Comparison of ENCODE assay signal across 21 cellular contexts in the genomic region with DNA sequence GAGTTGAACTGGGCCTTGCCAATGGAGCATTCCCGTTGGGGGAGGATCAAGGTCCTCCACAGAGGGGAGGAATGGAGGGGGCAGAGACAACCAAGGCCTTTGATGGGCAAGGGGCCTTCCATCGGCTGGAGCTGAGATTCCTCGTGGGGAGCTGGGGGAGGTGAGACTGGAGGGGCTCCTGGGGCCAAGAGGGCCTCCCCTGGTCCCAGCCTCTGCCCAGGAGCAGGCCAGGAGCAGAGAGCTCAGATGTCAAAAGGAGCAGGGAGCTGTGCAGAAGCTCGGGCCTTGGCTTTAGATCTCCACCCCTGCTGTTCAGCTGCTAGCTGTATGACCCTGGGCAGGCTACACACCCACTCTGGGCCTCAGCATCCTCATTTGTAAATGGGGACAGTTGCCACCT. TPM values are rescaled to one million over a fixed set of nuclear protein-coding genes. Genes with fewer than 3 reads are reported as not detected.
A peak's percentile ranks its signal among the peaks of the same experiment; 100 is the strongest.
DNase-seq lines count a peak whose midpoint lies in the region; ATAC-seq, FAIRE-seq and TF ChIP-seq lines count a peak whose summit lies in the region.
"Had no signal": no experiment of that assay in that cellular context is flagged by ENCODE, and none has a peak within 500 bp of the region (broad histone marks: within the 10 kb centered on the region; RNA-seq: fewer than 3 reads in every experiment).

No MANE protein-coding gene starts in this region.

- H3K4me1 ChIP-seq in HepG2 (ENCODE audit: insufficient read depth, low read length) (no peaks in the 10 kb centered on the region), right lobe of liver (no peaks in the 10 kb centered on the region)
- H3K4me1 ChIP-seq: A549, Caco-2 had no signal

- peaks cover 30% of the 10 kb centered on the region for H3K27me3 Mint-ChIP-seq in T-helper 17 cell

- ATAC-seq in HepG2 (no peak), right lobe of liver (no peak), T-helper 17 cell (no peak)
- ATAC-seq: A549; CD8-positive, alpha-beta T cell had no signal

- H3K4me3 ChIP-seq in HepG2 (replicated peaks in 1 of 3; ENCODE audit: insufficient read depth in 1 of 3, low read depth in 2 of 3, low read length in 3 of 3) (no peak overlapping the region), right lobe of liver (no peak overlapping the region)
- H3K4me3 ChIP-seq: A549; BLaER1 treated with 17β-estradiol and CSF1 and Interleukin-3, amounts not matched to agents 10 nM and 100 nM had no signal

- H3K36me3 Mint-ChIP-seq in T-helper 17 cell (ENCODE audit: low read depth): no peaks in the 10 kb centered on the region
- H3K36me3 Mint-ChIP-seq: CD8-positive, alpha-beta T cell had no signal

- TF ChIP-seq EP300 in HepG2 (IDR thresholded peaks at IDR 0.05; ENCODE audit: low read depth in 2 of 2, low read length in 2 of 2) (no peak), HepG2 (CRISPR knock-in tag; IDR thresholded peaks at IDR 0.05; ENCODE audit: borderline replicate concordance) (no peak)

- no peak for TF ChIP-seq POLR2A in HepG2 (IDR thresholded peaks at IDR 0.05; ENCODE audit: insufficient read depth in 1 of 2, low read depth in 2 of 2, low read length in 2 of 2)
- no peak for TF ChIP-seq POLR2A in right lobe of liver (IDR thresholded peaks at IDR 0.05)

- POLR2A ChIA-PET in HepG2 (lab: Yijun Ruan, JAX): no interaction called here

- WGBS in HepG2 (ENCODE audit: low lambda C conversion rate): 4% methylated on average over 3 of the region's 4 CpGs
- 22% methylated on average over 3 of the region's 4 CpGs for WGBS in right lobe of liver (ENCODE audit: insufficient coverage, low coverage, low lambda C conversion rate, missing lambda C conversion rate)

- TF ChIP-seq RAD21 in HepG2 (CRISPR knock-in tag; IDR thresholded peaks at IDR 0.05): no peak

- no peak overlapping the region for H3K4me2 ChIP-seq in HepG2 (ENCODE audit: low read depth, low read length)
- H3K4me2 ChIP-seq: A549; BLaER1 treated with 17β-estradiol and CSF1 and Interleukin-3, amounts not matched to agents 10 nM and 100 nM had no signal

- no peak for FAIRE-seq in HepG2 (lab: Jason Lieb, UNC)
- FAIRE-seq: A549, D721Med, G401.6, GM12891, GM19239 had no signal

- DNase-seq in HepG2 (ENCODE audit: low spot score) (no peak), right lobe of liver (no peak), posterior vena cava (ENCODE audit: low spot score) (peak; percentile 25), T-helper 17 cell (no peak), ecto neural progenitor cell (ENCODE audit: low spot score) (no peak)
- DNase-seq: AML-193; Caco-2; Calu3; CD4-positive, alpha-beta T cell; CD8-positive, alpha-beta T cell; DMS79 treated with DMSO at 0.1 percent for 48 hours; GF-D8 had no signal

- BruUV-seq in HepG2 (replicated peaks; lab: Mats Ljungman, UMichigan): no TSS peak

- peaks cover 2% of the 10 kb centered on the region for H3K4me1 Mint-ChIP-seq in T-helper 17 cell
- H3K4me1 Mint-ChIP-seq: B cell had no signal

- no peak overlapping the region for H3K9ac ChIP-seq in HepG2 (ENCODE audit: insufficient read depth, low read depth, low read length)
- H3K9ac ChIP-seq: BLaER1 treated with 17β-estradiol and CSF1 and Interleukin-3, amounts not matched to agents 10 nM and 100 nM had no signal

- no peak overlapping the region for H3K4me3 Mint-ChIP-seq in T-helper 17 cell
- H3K4me3 Mint-ChIP-seq: B cell; CD4-positive, alpha-beta T cell; CD8-positive, alpha-beta T cell had no signal

- H3K27me3 ChIP-seq in HepG2 (ENCODE audit: control insufficient read depth in 1 of 2, insufficient read depth in 2 of 2, low read length in 2 of 2): no peaks in the 10 kb centered on the region
- no peaks in the 10 kb centered on the region for H3K27me3 ChIP-seq in right lobe of liver
- H3K27me3 ChIP-seq: BLaER1 treated with 17β-estradiol and CSF1 and Interleukin-3, amounts not matched to agents 10 nM and 100 nM had no signal

- CTCF ChIA-PET in HepG2 (lab: Yijun Ruan, JAX; ENCODE audit: low intra/inter-chr PET ratio, low total read pairs): no interaction called here

- peaks cover 3% of the 10 kb centered on the region; the same call in 1 of the 2 replicates for H4K20me1 ChIP-seq in HepG2 (ENCODE audit: insufficient read depth, low read length)

- H3K36me3 ChIP-seq in HepG2 (replicated peaks in 1 of 2; ENCODE audit: control insufficient read depth in 1 of 2, insufficient read depth in 2 of 2, low read length in 2 of 2) (no peaks in the 10 kb centered on the region), right lobe of liver (no peaks in the 10 kb centered on the region)

- in situ Hi-C loops in HepG2 (cut with HindIII; ENCODE audit: extremely low pct_ligation_motif_present, low pct_unique_long_range_greater_than_20kb): loop anchor here (5.0 kb wide), 1 partner anchor 63 kb away; a partner anchor contains a TSS

- intact Hi-C loops in HepG2 (cut with micrococcal nuclease; ENCODE audit: unreplicated experiment) (no loop called here), right lobe of liver (cut with DNase I) (no loop called here), posterior vena cava (cut with DNase I) (no loop called here)

- no peaks in the 10 kb centered on the region for H3K79me2 ChIP-seq in HepG2 (ENCODE audit: insufficient read depth, low read length)

- no peak overlapping the region for H2AFZ ChIP-seq in HepG2 (ENCODE audit: low read length)

- H3K27ac Mint-ChIP-seq in T-helper 17 cell: no peak overlapping the region
- H3K27ac Mint-ChIP-seq: B cell; CD4-positive, alpha-beta T cell; CD8-positive, alpha-beta T cell had no signal

- H3K27ac ChIP-seq in HepG2 (ENCODE audit: extremely low read length, insufficient read depth, low read length): no peak overlapping the region
- H3K27ac ChIP-seq in right lobe of liver: no peak overlapping the region
- peak overlapping the region; percentile 99 for H3K27ac ChIP-seq in VCaP
- H3K27ac ChIP-seq: A549; BLaER1 treated with 17β-estradiol and CSF1 and Interleukin-3, amounts not matched to agents 10 nM and 100 nM had no signal

- H3K9me3 ChIP-seq in HepG2 (ENCODE audit: low read length) (no peaks in the 10 kb centered on the region), right lobe of liver (no peaks in the 10 kb centered on the region), T-helper 17 cell (ENCODE audit: control insufficient read depth, low read length, poor library complexity, severe bottlenecking) (no peaks in the 10 kb centered on the region)
- H3K9me3 ChIP-seq: A549; BLaER1 treated with 17β-estradiol and CSF1 and Interleukin-3, amounts not matched to agents 10 nM and 100 nM; Caco-2 had no signal

- TF ChIP-seq CTCF in HepG2 (CRISPR knock-in tag; IDR thresholded peaks at IDR 0.05): no peak
- TF ChIP-seq CTCF in right lobe of liver (IDR thresholded peaks at IDR 0.05): no peak
- no peak for TF ChIP-seq CTCF in VCaP (conservative IDR thresholded peaks at IDR 0.05)

TF ChIP-seq in HepG2, 621 proteins besides CTCF, POLR2A, EP300 and RAD21:
- peak; percentile 77 for TF ChIP-seq ZNF768 (CRISPR knock-in tag; IDR thresholded peaks at IDR 0.05)
- TF ChIP-seq YEATS2 (CRISPR knock-in tag; IDR thresholded peaks at IDR 0.05; ENCODE audit: borderline replicate concordance): no peak

RNA-seq across cellular contexts. Expression of a gene that starts 24.0 kb away (rescaled TPM):
- 0.08 and 0.27 TPM in 2 replicates for total RNA-seq in HepG2 (2016; rRNA removed; fragmentation: Illumina TruSeq; extraction: Trizol)
- total RNA-seq in HepG2 (2016; cell fraction: cytosol; rRNA removed; fragmentation: Illumina TruSeq; extraction: Trizol; ENCODE audit: low read depth): 1.1 TPM in 1 of 2 replicates, not detected in the other
- total RNA-seq in HepG2 (2016; cell fraction: insoluble cytoplasmic fraction; rRNA removed; fragmentation: Illumina TruSeq; extraction: Trizol): 0.19 TPM in 1 of 2 replicates, not detected in the other
- total RNA-seq in HepG2 (2016; cell fraction: membrane; rRNA removed; fragmentation: Illumina TruSeq; extraction: Trizol): 1.3 TPM in 1 of 2 replicates, not detected in the other
- 1.0 TPM in 1 of 2 replicates, not detected in the other for total RNA-seq in HepG2 (2016; cell fraction: nucleus; rRNA removed; fragmentation: Illumina TruSeq; extraction: Trizol)
- polyA plus RNA-seq in HepG2 (2011; rRNA removed): 0.17 and 0.59 TPM in 2 replicates
- 0.18 and 0.24 TPM in 2 replicates for polyA plus RNA-seq in HepG2 (2011; cell fraction: cytosol; rRNA removed)
- polyA plus RNA-seq in HepG2 (2011; cell fraction: nucleus; rRNA removed): 0.90 and 1.1 TPM in 2 replicates
- 0.52 and 0.55 TPM in 2 replicates for polyA plus RNA-seq in HepG2 (2012)
- 0.12 and 0.34 TPM in 2 replicates for polyA plus RNA-seq in HepG2 (2016; cell fraction: cytosol; fragmentation: Illumina TruSeq; extraction: Trizol; ENCODE audit: low read depth)
- polyA plus RNA-seq in HepG2 (2016; cell fraction: insoluble cytoplasmic fraction; fragmentation: Illumina TruSeq; extraction: Trizol; ENCODE audit: low read depth): not detected in 2 replicates
- polyA plus RNA-seq in HepG2 (2016; cell fraction: membrane; fragmentation: Illumina TruSeq; extraction: Trizol; ENCODE audit: low read depth): not detected in 2 replicates
- 0.49 TPM in 1 of 2 replicates, not detected in the other for polyA plus RNA-seq in HepG2 (2016; cell fraction: nucleus; fragmentation: Illumina TruSeq; extraction: Trizol; ENCODE audit: insufficient read depth, low read depth)
- polyA minus RNA-seq in HepG2 (2011; rRNA and poly(A)+ RNA removed; ENCODE audit: low replicate concordance): 0.28 TPM in 1 of 2 replicates, not detected in the other
- 1.8 TPM in 1 of 2 replicates, not detected in the other for polyA minus RNA-seq in HepG2 (2011; cell fraction: cytosol; rRNA and poly(A)+ RNA removed)
- 0.26 and 0.37 TPM in 2 replicates for polyA minus RNA-seq in HepG2 (2011; cell fraction: nucleus; rRNA and poly(A)+ RNA removed)
- under 1 TPM in 4 of 6 experiments, not detected in 2; 0.07 to 0.82 (median 0.15) TPM for total RNA-seq in right lobe of liver
- not detected for total RNA-seq in posterior vena cava
- total RNA-seq in T-helper 17 cell: 1 to 10 TPM in 1 of 2 donors, under 1 TPM in 1; 0.65 to 1.1 TPM
- polyA plus RNA-seq: BJ had no signal
